Comparison of ENCODE assay signal across 8 cellular contexts in the genomic region with DNA sequence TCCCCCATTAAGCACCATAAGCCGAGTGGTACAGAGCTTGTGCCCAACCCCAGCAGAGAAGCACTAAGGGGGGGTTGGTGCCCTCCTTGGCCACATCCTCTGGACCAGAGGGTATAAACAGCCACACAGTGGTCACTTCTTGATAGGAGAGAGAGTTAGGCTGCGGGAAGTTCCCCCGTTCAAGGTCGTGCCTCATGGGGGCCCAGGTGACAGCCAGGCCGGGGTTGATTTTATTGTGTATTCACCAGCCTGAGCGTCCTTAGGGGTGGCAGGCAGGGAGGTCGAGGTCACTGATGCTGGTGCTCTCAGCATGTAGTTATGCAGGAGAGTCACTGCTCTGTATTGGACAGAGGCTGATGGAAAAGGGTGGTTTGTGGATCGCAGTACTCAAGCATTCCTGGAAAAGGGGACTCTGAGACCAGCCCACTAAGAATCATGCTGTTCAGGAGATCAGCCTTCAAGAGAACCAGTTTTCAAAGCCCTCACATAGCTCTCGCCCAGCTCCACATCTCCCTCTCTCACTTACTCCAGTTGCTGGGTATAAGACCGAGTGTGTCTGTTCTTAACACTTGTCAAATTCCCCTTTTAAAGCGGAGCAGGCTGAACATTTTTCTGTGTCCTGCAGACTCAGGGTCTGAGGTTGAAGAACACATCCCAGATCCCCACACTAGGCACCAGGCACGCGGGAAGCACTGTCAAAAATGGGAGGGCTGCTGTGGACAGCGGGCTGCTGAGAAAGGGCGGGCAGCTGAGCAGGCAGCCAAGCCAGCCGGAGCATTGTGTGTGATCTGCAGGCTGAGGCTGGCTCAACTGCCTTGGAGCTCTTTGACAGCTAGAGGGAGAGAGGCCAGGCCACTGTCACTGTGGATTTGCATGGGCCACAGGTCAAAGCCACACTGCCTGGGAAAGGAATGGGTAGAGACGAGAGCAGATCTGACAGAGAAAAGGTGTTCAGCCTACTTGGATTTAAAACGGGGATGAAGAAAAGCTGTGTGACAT. TPM values are rescaled to one million over a fixed set of nuclear protein-coding genes. Genes with fewer than 3 reads are reported as not detected.
DNase-seq lines count a peak whose midpoint lies in the region; ATAC-seq and TF ChIP-seq lines count a peak whose summit lies in the region.

No MANE protein-coding gene starts in this region.

- peaks cover 3% of the 10 kb centered on the region for H3K4me1 ChIP-seq in neural progenitor cell

- no peaks in the 10 kb centered on the region for H3F3A ChIP-seq in neural progenitor cell (ENCODE audit: low read depth)

- ATAC-seq in HG03045 (IDR thresholded peaks at IDR 0.05; ENCODE audit: unreplicated experiment): no peak
- ATAC-seq in activated CD8-positive, alpha-beta memory T cell treated with anti-CD3 and anti-CD28 coated beads, Interleukin-2, amount 10 ng/mL, durations not matched to agents 7 days and 5 days: no peak

- CTCF ChIA-PET in activated CD8-positive, alpha-beta memory T cell treated with anti-CD3 and anti-CD28 coated beads, Interleukin-2, amount 10 ng/mL, durations not matched to agents 7 days and 5 days (lab: Charles Lee): no interaction called here

- H3K27ac Mint-ChIP-seq in neural progenitor cell: no peak overlapping the region
- no peak overlapping the region for H3K27ac Mint-ChIP-seq in activated CD8-positive, alpha-beta memory T cell treated with anti-CD3 and anti-CD28 coated beads, Interleukin-2, amount 10 ng/mL, durations not matched to agents 7 days and 5 days

- no peak overlapping the region for H3K4me3 ChIP-seq in neural progenitor cell

- H3K79me2 ChIP-seq in neural progenitor cell (ENCODE audit: low read depth): no peaks in the 10 kb centered on the region

- no peak overlapping the region for H2AFZ ChIP-seq in neural progenitor cell (replicated peaks)

- H3K4me1 Mint-ChIP-seq in neural progenitor cell: peaks cover 27% of the 10 kb centered on the region
- H3K4me1 Mint-ChIP-seq in activated CD8-positive, alpha-beta memory T cell treated with anti-CD3 and anti-CD28 coated beads, Interleukin-2, amount 10 ng/mL, durations not matched to agents 7 days and 5 days: peaks cover 9% of the 10 kb centered on the region

- peak; percentile 54 for DNase-seq in AG20443 (ENCODE audit: low spot score)
- DNase-seq in NCI-H345 treated with DMSO at 0.1 percent for 48 hours (lab: John Stamatoyannopoulos, UW; ENCODE audit: unreplicated experiment): peak; percentile 18
- peak; percentile 2 for DNase-seq in fibroblast of peridontal ligament (ENCODE audit: extremely low read depth)
- peak; percentile 76 for DNase-seq in neural progenitor cell (ENCODE audit: low spot score)
- no peak for DNase-seq in activated CD4-positive, alpha-beta T cell treated with anti-CD3 and anti-CD28 coated beads, Interleukin-2, amount 50 U/mL, for 1 hour
- no peak for DNase-seq in activated CD8-positive, alpha-beta memory T cell treated with anti-CD3 and anti-CD28 coated beads, Interleukin-2, amount 10 ng/mL, durations not matched to agents 7 days and 5 days
- DNase-seq in NCI-H446 treated with DMSO at 0.1 percent for 48 hours (lab: John Stamatoyannopoulos, UW): no peak

- H3K36me3 ChIP-seq in neural progenitor cell: no peaks in the 10 kb centered on the region

- no peak overlapping the region for H3K27ac ChIP-seq in neural progenitor cell

- peaks cover 75% of the 10 kb centered on the region for H3K27me3 ChIP-seq in neural progenitor cell

- no peak overlapping the region for H3K4me2 ChIP-seq in neural progenitor cell

- H3K4me3 Mint-ChIP-seq in neural progenitor cell: peak overlapping the region; percentile 74
- no peak overlapping the region for H3K4me3 Mint-ChIP-seq in activated CD8-positive, alpha-beta memory T cell treated with anti-CD3 and anti-CD28 coated beads, Interleukin-2, amount 10 ng/mL, durations not matched to agents 7 days and 5 days

- H3K36me3 Mint-ChIP-seq in neural progenitor cell: no peaks in the 10 kb centered on the region
- no peaks in the 10 kb centered on the region for H3K36me3 Mint-ChIP-seq in activated CD8-positive, alpha-beta memory T cell treated with anti-CD3 and anti-CD28 coated beads, Interleukin-2, amount 10 ng/mL, durations not matched to agents 7 days and 5 days

- H3K27me3 Mint-ChIP-seq in neural progenitor cell (ENCODE audit: insufficient read depth, low read depth): peaks cover 24% of the 10 kb centered on the region
- peaks cover 84% of the 10 kb centered on the region for H3K27me3 Mint-ChIP-seq in activated CD8-positive, alpha-beta memory T cell treated with anti-CD3 and anti-CD28 coated beads, Interleukin-2, amount 10 ng/mL, durations not matched to agents 7 days and 5 days

- no peak overlapping the region for H3K9ac ChIP-seq in neural progenitor cell

- H4K20me1 ChIP-seq in neural progenitor cell (ENCODE audit: low read depth): peaks cover 9% of the 10 kb centered on the region

- no peaks in the 10 kb centered on the region for H3K9me3 Mint-ChIP-seq in neural progenitor cell
- no peaks in the 10 kb centered on the region for H3K9me3 Mint-ChIP-seq in activated CD8-positive, alpha-beta memory T cell treated with anti-CD3 and anti-CD28 coated beads, Interleukin-2, amount 10 ng/mL, durations not matched to agents 7 days and 5 days (ENCODE audit: low read depth)

- H3K9me3 ChIP-seq in neural progenitor cell (ENCODE audit: low read depth): no peaks in the 10 kb centered on the region

- peak; percentile 36 for TF ChIP-seq CTCF in neural progenitor cell (IDR thresholded peaks at IDR 0.05)

RNA-seq across cellular contexts. Expression of a gene that starts 1.8 kb away (rescaled TPM):
- 0.65 and 0.74 TPM in 2 replicates for total RNA-seq in neural progenitor cell (ENCODE audit: low replicate concordance)
- under 1 TPM; 0.09 to 0.45 TPM for total RNA-seq in activated CD8-positive, alpha-beta memory T cell treated with anti-CD3 and anti-CD28 coated beads, Interleukin-2, amount 10 ng/mL, durations not matched to agents 7 days and 5 days

Comparison
In these comparisons a context has a peak if more than half of its experiments do, and no peak if none do; other contexts are left out.
1. DNase-seq: peak in AG20443 (single experiment), NCI-H345 treated with DMSO at 0.1 percent for 48 hours (single experiment), fibroblast of peridontal ligament (single experiment) and neural progenitor cell (single experiment); none in activated CD4-positive, alpha-beta T cell treated with anti-CD3 and anti-CD28 coated beads, Interleukin-2, amount 50 U/mL, for 1 hour (single experiment), activated CD8-positive, alpha-beta memory T cell treated with anti-CD3 and anti-CD28 coated beads, Interleukin-2, amount 10 ng/mL, durations not matched to agents 7 days and 5 days (single experiment) and NCI-H446 treated with DMSO at 0.1 percent for 48 hours (single experiment).